8 cellular contexts compared by ENCODE assay signal in the genomic region with DNA sequence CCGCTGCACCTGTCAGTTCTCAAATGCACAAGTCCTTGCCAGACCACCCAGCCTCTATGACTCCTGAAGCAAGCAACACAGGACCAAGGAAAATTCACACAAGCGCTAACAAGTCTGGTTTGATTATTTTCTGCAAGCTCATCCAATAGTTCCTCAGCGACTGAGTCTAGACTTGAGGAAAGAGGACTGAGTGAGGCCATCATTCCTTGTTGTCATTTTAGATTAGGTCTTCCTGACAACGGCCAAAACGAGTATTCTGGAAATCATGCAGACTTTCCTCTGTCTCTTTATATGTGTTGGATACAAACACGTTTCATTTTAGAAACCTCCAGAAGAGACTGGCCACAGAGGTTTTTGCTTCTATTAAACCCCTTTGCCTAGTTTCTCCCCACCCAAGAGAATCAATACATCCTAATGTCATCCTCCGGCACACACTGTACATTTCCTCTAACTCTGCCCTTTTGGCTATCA. TPM values are rescaled to one million over a fixed set of nuclear protein-coding genes. Genes with fewer than 3 reads are reported as not detected.
A peak's percentile ranks its signal among the peaks of the same experiment; 100 is the strongest.
DNase-seq lines count a peak whose midpoint lies in the region; ATAC-seq and TF ChIP-seq lines count a peak whose summit lies in the region.

No MANE protein-coding gene starts in this region.

- H3K27ac ChIP-seq in CD4-positive, CD25-positive, alpha-beta regulatory T cell (ENCODE audit: insufficient read depth, low read length, poor library complexity, severe bottlenecking): peak overlapping the region; percentile 99
- H3K27ac ChIP-seq in adrenal gland (peak overlapping the region; percentile 91 to 99 (median 97)), stomach smooth muscle (ENCODE audit: low read length) (peak overlapping the region; percentile 98)

- peak in 2 of 3 donors; percentile 6 to 18 for DNase-seq in CD4-positive, CD25-positive, alpha-beta regulatory T cell
- peak in 1 of 7 donors; percentile 14 for DNase-seq in adrenal gland
- no peak for DNase-seq in immature natural killer cell
- DNase-seq in OCI-M2 (lab: John Stamatoyannopoulos, UW; ENCODE audit: unreplicated experiment): no peak
- no peak for DNase-seq in NCI-H2107 (lab: John Stamatoyannopoulos, UW)
- DNase-seq in stimulated activated CD4-positive, alpha-beta T cell treated with anti-CD3 and anti-CD28 coated beads, Interleukin-4, amount 100 ng/mL, for 1 hour: no peak

- H3K9me3 ChIP-seq in CD4-positive, CD25-positive, alpha-beta regulatory T cell (ENCODE audit: control insufficient read depth in 2 of 2, low read length in 2 of 2): no peaks in the 10 kb centered on the region
- H3K9me3 ChIP-seq in adrenal gland (replicated peaks in 1 of 3): no peaks in the 10 kb centered on the region
- H3K9me3 ChIP-seq in stomach smooth muscle (ENCODE audit: control insufficient read depth in 2 of 2, low read length in 2 of 2): no peaks in the 10 kb centered on the region

- peaks cover 60% of the 10 kb centered on the region for H3K4me1 ChIP-seq in CD4-positive, CD25-positive, alpha-beta regulatory T cell (ENCODE audit: control insufficient read depth, insufficient read depth, low read length, poor library complexity, severe bottlenecking)
- peaks cover 34 to 52% of the 10 kb centered on the region in 2 donors for H3K4me1 ChIP-seq in adrenal gland (replicated peaks in 1 of 2)
- peaks cover 26% of the 10 kb centered on the region for H3K4me1 ChIP-seq in stomach smooth muscle (ENCODE audit: control insufficient read depth, insufficient read depth, low read length)

- H3K9me3 Mint-ChIP-seq in CD4-positive, CD25-positive, alpha-beta regulatory T cell: no peaks in the 10 kb centered on the region
- H3K9me3 Mint-ChIP-seq in IgD-negative memory B cell: no peaks in the 10 kb centered on the region
- H3K9me3 Mint-ChIP-seq in immature natural killer cell: no peaks in the 10 kb centered on the region

- H3K4me3 Mint-ChIP-seq in CD4-positive, CD25-positive, alpha-beta regulatory T cell: peak overlapping the region; percentile 96 to 97 (median 97)
- peak overlapping the region; percentile 86 to 98 (median 94) for H3K4me3 Mint-ChIP-seq in IgD-negative memory B cell
- H3K4me3 Mint-ChIP-seq in immature natural killer cell: peak overlapping the region; percentile 90 to 100 (median 96)

- no peak for ATAC-seq in CD4-positive, CD25-positive, alpha-beta regulatory T cell (ENCODE audit: low read depth in 2 of 2)

- no peak for TF ChIP-seq CTCF in adrenal gland (IDR thresholded peaks at IDR 0.05)

- TF ChIP-seq POLR2A in adrenal gland (IDR thresholded peaks at IDR 0.05): no peak

- H3K36me3 Mint-ChIP-seq in CD4-positive, CD25-positive, alpha-beta regulatory T cell: peaks cover 4% of the 10 kb centered on the region
- no peaks in the 10 kb centered on the region for H3K36me3 Mint-ChIP-seq in IgD-negative memory B cell
- no peaks in the 10 kb centered on the region for H3K36me3 Mint-ChIP-seq in immature natural killer cell

- intact Hi-C loops in adrenal gland (cut with DNase I): no loop called here

- H3K27me3 ChIP-seq in CD4-positive, CD25-positive, alpha-beta regulatory T cell (ENCODE audit: control insufficient read depth, insufficient read depth, low read length): no peaks in the 10 kb centered on the region
- H3K27me3 ChIP-seq in adrenal gland (no peaks in the 10 kb centered on the region), stomach smooth muscle (ENCODE audit: control insufficient read depth in 1 of 2, insufficient read depth in 2 of 2, low read length in 2 of 2) (no peaks in the 10 kb centered on the region)

- H3K4me3 ChIP-seq in CD4-positive, CD25-positive, alpha-beta regulatory T cell (ENCODE audit: low read depth, low read length): peak overlapping the region; percentile 95
- peak overlapping the region in 3 of 4 donors; percentile 63 to 86 (median 76) for H3K4me3 ChIP-seq in adrenal gland
- peak overlapping the region; percentile 75 to 98 for H3K4me3 ChIP-seq in stomach smooth muscle (ENCODE audit: low read length in 2 of 2)

- H3K4me1 Mint-ChIP-seq in CD4-positive, CD25-positive, alpha-beta regulatory T cell: peaks cover 25 to 77% (median 42%) of the 10 kb centered on the region in 4 donors
- H3K4me1 Mint-ChIP-seq in IgD-negative memory B cell (peaks cover 27 to 40% (median 32%) of the 10 kb centered on the region in 3 donors), immature natural killer cell (peaks cover 50 to 67% of the 10 kb centered on the region in 2 donors)

- H3K9ac ChIP-seq in stomach smooth muscle (ENCODE audit: low read length in 2 of 2): peak overlapping the region; percentile 89 to 99

- H3K27ac Mint-ChIP-seq in CD4-positive, CD25-positive, alpha-beta regulatory T cell: peak overlapping the region; percentile 98 to 99 (median 99)
- H3K27ac Mint-ChIP-seq in IgD-negative memory B cell: peak overlapping the region; percentile 90 to 100 (median 95)
- H3K27ac Mint-ChIP-seq in immature natural killer cell: peak overlapping the region; percentile 96 to 100 (median 99)

- no peaks in the 10 kb centered on the region for H3K27me3 Mint-ChIP-seq in CD4-positive, CD25-positive, alpha-beta regulatory T cell
- H3K27me3 Mint-ChIP-seq in IgD-negative memory B cell (no peaks in the 10 kb centered on the region), immature natural killer cell (ENCODE audit: low read depth in 3 of 3) (peaks cover 10 to 19% (median 14%) of the 10 kb centered on the region in 3 donors)

- 2 to 7% (median 5%) methylated on average over 7 of the region's 7 CpGs for WGBS in adrenal gland, 4 donors

- H3K36me3 ChIP-seq in CD4-positive, CD25-positive, alpha-beta regulatory T cell (ENCODE audit: control insufficient read depth, insufficient read depth, low read length): peaks cover 11% of the 10 kb centered on the region
- peaks cover 0 to 4% of the 10 kb centered on the region in 2 donors for H3K36me3 ChIP-seq in adrenal gland (replicated peaks in 1 of 2)
- H3K36me3 ChIP-seq in stomach smooth muscle (ENCODE audit: control insufficient read depth in 2 of 2, insufficient read depth in 2 of 2, low read length in 2 of 2): peaks cover 0 to 1% of the 10 kb centered on the region in 2 donors

RNA-seq across cellular contexts. Expression of gene CCDC47, which starts 0.6 kb away (rescaled TPM):
- 35.4 TPM for total RNA-seq in CD4-positive, CD25-positive, alpha-beta regulatory T cell
- polyA plus RNA-seq in CD4-positive, CD25-positive, alpha-beta regulatory T cell: 10 to 100 TPM; 35.7 to 47.9 (median 41.3) TPM
- 36.7 TPM for polyA plus RNA-seq in IgD-negative memory B cell
- total RNA-seq in adrenal gland: 100 to 1,000 TPM in 4 of 8 donors, 10 to 100 TPM in 4; 46.8 to 148 (median 109) TPM
- polyA plus RNA-seq in adrenal gland: 100 to 1,000 TPM in 1 of 3 donors, 10 to 100 TPM in 2; 24.2 to 216 (median 29.0) TPM
- polyA plus RNA-seq in immature natural killer cell: 10 to 100 TPM; 21.1 to 50.1 (median 43.3) TPM

RNA-seq across cellular contexts. Expression of gene DDX42, which starts 1.1 kb away (rescaled TPM):
- total RNA-seq in CD4-positive, CD25-positive, alpha-beta regulatory T cell: 94.3 TPM
- 10 to 100 TPM in 2 of 4 donors, 1 to 10 TPM in 2; 8.2 to 14.7 (median 11.4) TPM for polyA plus RNA-seq in CD4-positive, CD25-positive, alpha-beta regulatory T cell
- 16.2 TPM for polyA plus RNA-seq in IgD-negative memory B cell
- total RNA-seq in adrenal gland: 10 to 100 TPM; 45.0 to 99.8 (median 80.3) TPM
- 100 to 1,000 TPM in 1 of 3 donors, 10 to 100 TPM in 2; 80.3 to 109 (median 88.8) TPM for polyA plus RNA-seq in adrenal gland
- 10 to 100 TPM in 1 of 3 donors, 1 to 10 TPM in 2; 4.8 to 18.2 (median 5.5) TPM for polyA plus RNA-seq in immature natural killer cell

RNA-seq across cellular contexts. Expression of gene STRADA, which starts 31.2 kb away (rescaled TPM):
- 47.8 TPM for total RNA-seq in CD4-positive, CD25-positive, alpha-beta regulatory T cell
- polyA plus RNA-seq in CD4-positive, CD25-positive, alpha-beta regulatory T cell: 10 to 100 TPM; 20.0 to 31.9 (median 22.2) TPM
- polyA plus RNA-seq in IgD-negative memory B cell (24.9 TPM), adrenal gland (10 to 100 TPM; 34.5 to 67.6 (median 53.9) TPM), immature natural killer cell (10 to 100 TPM; 22.3 to 34.9 (median 33.0) TPM)
- 10 to 100 TPM; 16.7 to 91.1 (median 37.5) TPM for total RNA-seq in adrenal gland

RNA-seq across cellular contexts. Expression of gene PSMC5, which starts 54.4 kb away (rescaled TPM):
- total RNA-seq in CD4-positive, CD25-positive, alpha-beta regulatory T cell: 84.8 TPM
- polyA plus RNA-seq in CD4-positive, CD25-positive, alpha-beta regulatory T cell: 100 to 1,000 TPM; 140 to 222 (median 169) TPM
- 139 TPM for polyA plus RNA-seq in IgD-negative memory B cell
- total RNA-seq in adrenal gland: 100 to 1,000 TPM in 5 of 8 donors, 10 to 100 TPM in 3; 79.8 to 167 (median 127) TPM
- 100 to 1,000 TPM; 232 to 273 (median 247) TPM for polyA plus RNA-seq in adrenal gland
- 100 to 1,000 TPM; 130 to 222 (median 148) TPM for polyA plus RNA-seq in immature natural killer cell

RNA-seq across cellular contexts. Expression of gene FTSJ3, which starts 54.6 kb away (rescaled TPM):
- total RNA-seq in CD4-positive, CD25-positive, alpha-beta regulatory T cell: 39.4 TPM
- polyA plus RNA-seq in CD4-positive, CD25-positive, alpha-beta regulatory T cell: 10 to 100 TPM; 19.9 to 25.0 (median 23.1) TPM
- polyA plus RNA-seq in IgD-negative memory B cell (28.7 TPM), adrenal gland (10 to 100 TPM; 19.4 to 54.1 (median 44.9) TPM), immature natural killer cell (10 to 100 TPM; 13.3 to 37.9 (median 19.0) TPM)
- 10 to 100 TPM; 32.4 to 56.1 (median 43.2) TPM for total RNA-seq in adrenal gland

Comparison
In these comparisons a context has a peak if more than half of its experiments do, and no peak if none do; other contexts are left out.
1. DNase-seq: peak in CD4-positive, CD25-positive, alpha-beta regulatory T cell (2 of 3); none in immature natural killer cell (0 of 3), OCI-M2 (single experiment), NCI-H2107 (single experiment) and stimulated activated CD4-positive, alpha-beta T cell treated with anti-CD3 and anti-CD28 coated beads, Interleukin-4, amount 100 ng/mL, for 1 hour (single experiment).
2. Peak in every context shown above with its lines, with median percentiles within 50 percentile points of each other: H3K27ac ChIP-seq, H3K4me3 ChIP-seq, H3K27ac Mint-ChIP-seq and H3K4me3 Mint-ChIP-seq.